1 cellular context compared by ENCODE assay signal in genomic region chr6:136751478-136751956, GRCh38.
TF ChIP-seq lines count a peak whose summit lies in the region.

No MANE protein-coding gene starts in this region.

TF ChIP-seq in GM12878, 131 proteins besides CTCF, POLR2A, EP300 and RAD21 (continued from another document and continues in another):
- TF ChIP-seq, protein P1, sequence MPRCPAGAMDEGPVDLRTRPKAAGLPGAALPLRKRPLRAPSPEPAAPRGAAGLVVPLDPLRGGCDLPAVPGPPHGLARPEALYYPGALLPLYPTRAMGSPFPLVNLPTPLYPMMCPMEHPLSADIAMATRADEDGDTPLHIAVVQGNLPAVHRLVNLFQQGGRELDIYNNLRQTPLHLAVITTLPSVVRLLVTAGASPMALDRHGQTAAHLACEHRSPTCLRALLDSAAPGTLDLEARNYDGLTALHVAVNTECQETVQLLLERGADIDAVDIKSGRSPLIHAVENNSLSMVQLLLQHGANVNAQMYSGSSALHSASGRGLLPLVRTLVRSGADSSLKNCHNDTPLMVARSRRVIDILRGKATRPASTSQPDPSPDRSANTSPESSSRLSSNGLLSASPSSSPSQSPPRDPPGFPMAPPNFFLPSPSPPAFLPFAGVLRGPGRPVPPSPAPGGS (IDR thresholded peaks at IDR 0.05; ENCODE audit: borderline replicate concordance, insufficient read depth, low read depth, low read length, poor library complexity, severe bottlenecking) = no peak
- no peak for TF ChIP-seq YBX1 (IDR thresholded peaks at IDR 0.05)
- peak; percentile 54 for TF ChIP-seq ZNF24 (IDR thresholded peaks at IDR 0.05)
- TF ChIP-seq RELA (IDR thresholded peaks at IDR 0.05; ENCODE audit: borderline replicate concordance, partially characterized antibody) = no peak
- TF ChIP-seq ZNF217 (IDR thresholded peaks at IDR 0.05) = peak; percentile 73; the same call in 1 of the 2 replicates
- TF ChIP-seq SMAD5 (IDR thresholded peaks at IDR 0.05; ENCODE audit: low read depth) = no peak
- TF ChIP-seq, protein P2, sequence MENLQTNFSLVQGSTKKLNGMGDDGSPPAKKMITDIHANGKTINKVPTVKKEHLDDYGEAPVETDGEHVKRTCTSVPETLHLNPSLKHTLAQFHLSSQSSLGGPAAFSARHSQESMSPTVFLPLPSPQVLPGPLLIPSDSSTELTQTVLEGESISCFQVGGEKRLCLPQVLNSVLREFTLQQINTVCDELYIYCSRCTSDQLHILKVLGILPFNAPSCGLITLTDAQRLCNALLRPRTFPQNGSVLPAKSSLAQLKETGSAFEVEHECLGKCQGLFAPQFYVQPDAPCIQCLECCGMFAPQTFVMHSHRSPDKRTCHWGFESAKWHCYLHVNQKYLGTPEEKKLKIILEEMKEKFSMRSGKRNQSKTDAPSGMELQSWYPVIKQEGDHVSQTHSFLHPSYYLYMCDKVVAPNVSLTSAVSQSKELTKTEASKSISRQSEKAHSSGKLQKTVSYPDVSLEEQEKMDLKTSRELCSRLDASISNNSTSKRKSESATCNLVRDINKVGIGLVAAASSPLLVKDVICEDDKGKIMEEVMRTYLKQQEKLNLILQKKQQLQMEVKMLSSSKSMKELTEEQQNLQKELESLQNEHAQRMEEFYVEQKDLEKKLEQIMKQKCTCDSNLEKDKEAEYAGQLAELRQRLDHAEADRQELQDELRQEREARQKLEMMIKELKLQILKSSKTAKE (IDR thresholded peaks at IDR 0.05; ENCODE audit: low read depth, poor library complexity, severe bottlenecking) = peak; percentile 80
- TF ChIP-seq ZZZ3 (IDR thresholded peaks at IDR 0.05; ENCODE audit: control insufficient read depth, insufficient read length, low read depth) = no peak
- no peak for TF ChIP-seq ZNF207 (IDR thresholded peaks at IDR 0.05; ENCODE audit: borderline replicate concordance)
- TF ChIP-seq, protein P3, sequence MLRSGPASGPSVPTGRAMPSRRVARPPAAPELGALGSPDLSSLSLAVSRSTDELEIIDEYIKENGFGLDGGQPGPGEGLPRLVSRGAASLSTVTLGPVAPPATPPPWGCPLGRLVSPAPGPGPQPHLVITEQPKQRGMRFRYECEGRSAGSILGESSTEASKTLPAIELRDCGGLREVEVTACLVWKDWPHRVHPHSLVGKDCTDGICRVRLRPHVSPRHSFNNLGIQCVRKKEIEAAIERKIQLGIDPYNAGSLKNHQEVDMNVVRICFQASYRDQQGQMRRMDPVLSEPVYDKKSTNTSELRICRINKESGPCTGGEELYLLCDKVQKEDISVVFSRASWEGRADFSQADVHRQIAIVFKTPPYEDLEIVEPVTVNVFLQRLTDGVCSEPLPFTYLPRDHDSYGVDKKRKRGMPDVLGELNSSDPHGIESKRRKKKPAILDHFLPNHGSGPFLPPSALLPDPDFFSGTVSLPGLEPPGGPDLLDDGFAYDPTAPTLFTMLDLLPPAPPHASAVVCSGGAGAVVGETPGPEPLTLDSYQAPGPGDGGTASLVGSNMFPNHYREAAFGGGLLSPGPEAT (IDR thresholded peaks at IDR 0.05; ENCODE audit: low read depth) = peak; percentile 60
- peak; percentile 55; the same call in 1 of the 2 replicates for TF ChIP-seq MEF2A (IDR thresholded peaks at IDR 0.05; ENCODE audit: insufficient read depth, low read depth, low read length)
- no peak; the same call in 1 of the 2 replicates for TF ChIP-seq SPI1 (IDR thresholded peaks at IDR 0.05; ENCODE audit: borderline replicate concordance, insufficient read depth, low read depth, low read length)
- TF ChIP-seq ZNF274 (IDR thresholded peaks at IDR 0.05; ENCODE audit: insufficient read depth, insufficient read length) = no peak
- TF ChIP-seq HCFC1 (IDR thresholded peaks at IDR 0.05; ENCODE audit: low read length) = no peak
- TF ChIP-seq RAD51 (IDR thresholded peaks at IDR 0.05) = 0 out of 2 replicates have a peak, but pooled peaks have one; percentile 12
- no peak for TF ChIP-seq ASH2L (IDR thresholded peaks at IDR 0.05; ENCODE audit: borderline replicate concordance, low read depth)
- no peak for TF ChIP-seq GATAD2B (conservative IDR thresholded peaks at IDR 0.05; ENCODE audit: low read depth)
- peak; percentile 59; the same call in 1 of the 2 replicates for TF ChIP-seq PML (IDR thresholded peaks at IDR 0.05; ENCODE audit: low read length)
- TF ChIP-seq NR2F1 (conservative IDR thresholded peaks at IDR 0.05) = peak; percentile 95
- TF ChIP-seq NBN (IDR thresholded peaks at IDR 0.05) = no peak; the same call in 1 of the 2 replicates
- no peak for TF ChIP-seq CREB1 (IDR thresholded peaks at IDR 0.05; ENCODE audit: low read depth)
- no peak for TF ChIP-seq YY1 (IDR thresholded peaks at IDR 0.05; ENCODE audit: low read depth, low read length)
- peak; percentile 60; the same call in 1 of the 2 replicates for TF ChIP-seq IKZF1 (conservative IDR thresholded peaks at IDR 0.05)
- TF ChIP-seq EZH2 (IDR thresholded peaks at IDR 0.05; ENCODE audit: borderline replicate concordance, control insufficient read depth, low read depth, low read length) = no peak
- no peak; the same call in 1 of the 2 replicates for TF ChIP-seq BACH1 (IDR thresholded peaks at IDR 0.05; ENCODE audit: borderline replicate concordance)
- TF ChIP-seq PAX8 (IDR thresholded peaks at IDR 0.05) = 0 out of 2 replicates have a peak, but pooled peaks have one; percentile 24
- TF ChIP-seq ZNF687 (IDR thresholded peaks at IDR 0.05) = peak; percentile 60; the same call in 1 of the 2 replicates
- no peak for TF ChIP-seq BCLAF1 (IDR thresholded peaks at IDR 0.05)
- TF ChIP-seq NRF1 (conservative IDR thresholded peaks at IDR 0.05; ENCODE audit: low read depth, low read length) = no peak
- TF ChIP-seq FOXK2 (IDR thresholded peaks at IDR 0.05) = no peak
- TF ChIP-seq MTA2 (IDR thresholded peaks at IDR 0.05; ENCODE audit: low read depth) = peak; percentile 81
- no peak for TF ChIP-seq HDAC6 (IDR thresholded peaks at IDR 0.05; ENCODE audit: unreplicated experiment)
- TF ChIP-seq POLR2AphosphoS5 (IDR thresholded peaks at IDR 0.05; ENCODE audit: low read length) = 0 out of 2 replicates have a peak, but pooled peaks have one; percentile 35
- TF ChIP-seq TBL1XR1 (IDR thresholded peaks at IDR 0.05; ENCODE audit: low read depth, low read length) = 0 out of 2 replicates have a peak, but pooled peaks have one; percentile 41
- no peak for TF ChIP-seq TAF1 (IDR thresholded peaks at IDR 0.05; ENCODE audit: borderline replicate concordance, low read depth, low read length)
- TF ChIP-seq CEBPZ (IDR thresholded peaks at IDR 0.05; ENCODE audit: low read depth, low read length) = no peak
- no peak for TF ChIP-seq HDGF (IDR thresholded peaks at IDR 0.05)
- TF ChIP-seq MAX (IDR thresholded peaks at IDR 0.05; ENCODE audit: low read depth, low read length) = no peak
- no peak for TF ChIP-seq GABPA (IDR thresholded peaks at IDR 0.05; ENCODE audit: low read depth)
- TF ChIP-seq SREBF1 (IDR thresholded peaks at IDR 0.05; ENCODE audit: low read length) = no peak
- TF ChIP-seq SIX5 (IDR thresholded peaks at IDR 0.05; ENCODE audit: low read depth, low read length, severe bottlenecking) = no peak
- no peak for TF ChIP-seq TARDBP (IDR thresholded peaks at IDR 0.05; ENCODE audit: borderline replicate concordance)
- no peak for TF ChIP-seq EGR1 (IDR thresholded peaks at IDR 0.05; ENCODE audit: borderline replicate concordance in 1 of 2, low read depth in 2 of 2, low read length in 2 of 2)
- no peak for TF ChIP-seq E4F1 (IDR thresholded peaks at IDR 0.05; ENCODE audit: borderline replicate concordance, partially characterized antibody)
- TF ChIP-seq STAT3 (IDR thresholded peaks at IDR 0.05; ENCODE audit: low read depth, low read length) = peak; percentile 83; the same call in 1 of the 2 replicates
- TF ChIP-seq BRCA1 (IDR thresholded peaks at IDR 0.05; ENCODE audit: low read depth, low read length) = no peak
